ENCODE assay signal across 8 cellular contexts in genomic region chr3:128051837-128052766, GRCh38. TPM values are rescaled to one million over a fixed set of nuclear protein-coding genes. Genes with fewer than 3 reads are reported as not detected.
DNase-seq lines count a peak whose midpoint lies in the region; ATAC-seq and TF ChIP-seq lines count a peak whose summit lies in the region.

SEC61A1 (plus strand) TSS chr3:128052437; CDS start chr3:128052553, 116 bp downstream.

- peak; percentile 81 to 94 for DNase-seq in HAP-1 (ENCODE audit: low spot score in 2 of 2)
- DNase-seq in MM.1S = peak; percentile 95
- peak; percentile 78 for DNase-seq in SHP77 treated with DMSO at 0.1 percent for 48 hours (lab: John Stamatoyannopoulos, UW)
- peak; percentile 99 for DNase-seq in activated effector memory CD4-positive, alpha-beta T cell treated with anti-CD3 and anti-CD28 coated beads, Interleukin-2, amount 50 U/mL, for 16 hours
- peak; percentile 89 for DNase-seq in fibroblast of the conjunctiva (ENCODE audit: low read depth)
- DNase-seq in stimulated activated naive CD8-positive, alpha-beta T cell treated with anti-CD3 and anti-CD28 coated beads, Interleukin-15, amount 100 ng/mL, for 72 hours = peak; percentile 95

- H3K27me3 ChIP-seq in HAP-1 (ENCODE audit: low read depth) (no peaks in the 10 kb centered on the region; the same call in 1 of the 2 replicates), MM.1S (replicated peaks; ENCODE audit: insufficient read depth, low read length) (no peaks in the 10 kb centered on the region), neural cell (ENCODE audit: insufficient read depth, low read depth, low read length) (no peaks in the 10 kb centered on the region)

- H3K9ac ChIP-seq in ES-I3 (ENCODE audit: low read depth, low read length) (peak within 1 kb of the TSS; percentile 93), MM.1S (ENCODE audit: low read length) (peak within 1 kb of the TSS; percentile 96), neural cell (ENCODE audit: low read length) (peak within 1 kb of the TSS; percentile 95)

- H3F3A ChIP-seq in MM.1S (ENCODE audit: insufficient read depth, low read length) (no peaks in the 10 kb centered on the region), neural cell (ENCODE audit: insufficient read depth, low read length, poor library complexity, severe bottlenecking) (no peaks in the 10 kb centered on the region)

- peaks cover 44% of the 10 kb centered on the region for H3K4me1 Mint-ChIP-seq in stimulated activated naive CD8-positive, alpha-beta T cell treated with anti-CD3 and anti-CD28 coated beads, Interleukin-15, amount 100 ng/mL, for 72 hours

- in situ Hi-C loops in HAP-1 (cut with MboI; ENCODE audit: low sequenced_read_pairs) = no loop called here

- peak within 1 kb of the TSS; percentile 94 to 98 for H3K4me3 Mint-ChIP-seq in stimulated activated naive CD8-positive, alpha-beta T cell treated with anti-CD3 and anti-CD28 coated beads, Interleukin-15, amount 100 ng/mL, for 72 hours

- H3K27me3 Mint-ChIP-seq in stimulated activated naive CD8-positive, alpha-beta T cell treated with anti-CD3 and anti-CD28 coated beads, Interleukin-15, amount 100 ng/mL, for 72 hours = no peaks in the 10 kb centered on the region

- H3K9me2 ChIP-seq in MM.1S (replicated peaks; ENCODE audit: insufficient read depth, low read length) (no peaks in the 10 kb centered on the region), neural cell (ENCODE audit: insufficient read depth, low read length) (no peaks in the 10 kb centered on the region)

- TF ChIP-seq RAD21 in neural cell (conservative IDR thresholded peaks at IDR 0.05) = peak; percentile 16

- H2AFZ ChIP-seq in MM.1S (ENCODE audit: low read length) = peak within 1 kb of the TSS; percentile 85
- peak within 1 kb of the TSS; percentile 100 for H2AFZ ChIP-seq in neural cell (ENCODE audit: low read depth, low read length)

- no peaks in the 10 kb centered on the region for H3K9me3 ChIP-seq in ES-I3 (ENCODE audit: control insufficient read depth, insufficient read depth, low read length)
- no peaks in the 10 kb centered on the region for H3K9me3 ChIP-seq in HAP-1
- no peaks in the 10 kb centered on the region for H3K9me3 ChIP-seq in MM.1S (replicated peaks; ENCODE audit: insufficient read depth, low read length)
- H3K9me3 ChIP-seq in neural cell (ENCODE audit: low read length) = no peaks in the 10 kb centered on the region

- H3K27ac Mint-ChIP-seq in stimulated activated naive CD8-positive, alpha-beta T cell treated with anti-CD3 and anti-CD28 coated beads, Interleukin-15, amount 100 ng/mL, for 72 hours = peak within 1 kb of the TSS; percentile 99

- peaks cover 22% of the 10 kb centered on the region for H3K36me3 ChIP-seq in ES-I3 (ENCODE audit: insufficient read depth, low read length)
- H3K36me3 ChIP-seq in HAP-1 (replicated peaks) = peaks cover 43% of the 10 kb centered on the region
- peaks cover 6% of the 10 kb centered on the region for H3K36me3 ChIP-seq in MM.1S (replicated peaks; ENCODE audit: insufficient read depth, low read length)
- H3K36me3 ChIP-seq in neural cell (ENCODE audit: insufficient read depth, low read length) = peaks cover 8% of the 10 kb centered on the region

- peaks cover 56% of the 10 kb centered on the region for H3K79me2 ChIP-seq in MM.1S (ENCODE audit: low read length)
- H3K79me2 ChIP-seq in neural cell (replicated peaks; ENCODE audit: insufficient read depth, low read length) = peaks cover 28% of the 10 kb centered on the region

- TF ChIP-seq CTCF in MM.1S (IDR thresholded peaks at IDR 0.05; ENCODE audit: low read length) = no peak
- TF ChIP-seq CTCF in neural cell (IDR thresholded peaks at IDR 0.05; ENCODE audit: poor library complexity, severe bottlenecking) = no peak

- H3K9me3 Mint-ChIP-seq in stimulated activated naive CD8-positive, alpha-beta T cell treated with anti-CD3 and anti-CD28 coated beads, Interleukin-15, amount 100 ng/mL, for 72 hours = no peaks in the 10 kb centered on the region

- ATAC-seq in stimulated activated naive CD8-positive, alpha-beta T cell treated with anti-CD3 and anti-CD28 coated beads, Interleukin-15, amount 100 ng/mL, for 72 hours = peak; percentile 97

- peaks cover 22% of the 10 kb centered on the region for H4K20me1 ChIP-seq in MM.1S (ENCODE audit: insufficient read depth, low read length)
- H4K20me1 ChIP-seq in neural cell (ENCODE audit: insufficient read depth) = no peaks in the 10 kb centered on the region

- H3K27ac ChIP-seq in MM.1S (ENCODE audit: low read length) = peak within 1 kb of the TSS; percentile 87
- H3K27ac ChIP-seq in neural cell (ENCODE audit: low read length) = peak within 1 kb of the TSS; percentile 92

- TF ChIP-seq EP300 in neural cell (conservative IDR thresholded peaks at IDR 0.05; ENCODE audit: poor library complexity, severe bottlenecking) = peak; percentile 57

- H3K4me1 ChIP-seq in ES-I3 (ENCODE audit: insufficient read depth, low read length) (peaks cover 17% of the 10 kb centered on the region; the same call in 1 of the 2 replicates), HAP-1 (peaks cover 18% of the 10 kb centered on the region), MM.1S (ENCODE audit: low read length) (no peaks in the 10 kb centered on the region)

- H3K4me2 ChIP-seq in MM.1S (ENCODE audit: low read depth, low read length) (peak within 1 kb of the TSS; percentile 94), neural cell (ENCODE audit: low read length) (peak within 1 kb of the TSS; percentile 88)

- H3K4me3 ChIP-seq in HAP-1 (peak within 1 kb of the TSS; percentile 93), MM.1S (ENCODE audit: low read length) (peak within 1 kb of the TSS; percentile 84), neural cell (ENCODE audit: low read length) (peak within 1 kb of the TSS; percentile 94)

TF ChIP-seq in neural cell, 6 proteins besides CTCF, POLR2A, EP300 and RAD21:
- TF ChIP-seq TAF1 (IDR thresholded peaks at IDR 0.05; ENCODE audit: low read depth) = peak; percentile 52
- TF ChIP-seq POLR2AphosphoS5 (IDR thresholded peaks at IDR 0.05) = peak; percentile 95
- TF ChIP-seq MXI1 (conservative IDR thresholded peaks at IDR 0.05; ENCODE audit: poor library complexity, severe bottlenecking) = peak; percentile 84
- TF ChIP-seq EZH2 (IDR thresholded peaks at IDR 0.05; ENCODE audit: borderline replicate concordance, insufficient read depth, low read length, poor library complexity, severe bottlenecking) = no peak
- peak; percentile 81 for TF ChIP-seq REST (IDR thresholded peaks at IDR 0.05; ENCODE audit: borderline replicate concordance)
- no peak for TF ChIP-seq SMC3 (conservative IDR thresholded peaks at IDR 0.05; ENCODE audit: poor library complexity)

RNA-seq across cellular contexts. Expression of gene SEC61A1, which starts in this region (rescaled TPM):
- polyA plus RNA-seq in neural cell = 91.6 and 96.5 TPM in 2 replicates
- polyA minus RNA-seq in neural cell = 113 and 114 TPM in 2 replicates

Comparison
In these comparisons a context has a peak if more than half of its experiments do, and no peak if none do; other contexts are left out.
1. Peak in every context shown above with its lines: DNase-seq, ATAC-seq, H3K4me3 ChIP-seq and H3K27ac ChIP-seq.